ENCODE assay signal across 7 cellular contexts in the genomic region with DNA sequence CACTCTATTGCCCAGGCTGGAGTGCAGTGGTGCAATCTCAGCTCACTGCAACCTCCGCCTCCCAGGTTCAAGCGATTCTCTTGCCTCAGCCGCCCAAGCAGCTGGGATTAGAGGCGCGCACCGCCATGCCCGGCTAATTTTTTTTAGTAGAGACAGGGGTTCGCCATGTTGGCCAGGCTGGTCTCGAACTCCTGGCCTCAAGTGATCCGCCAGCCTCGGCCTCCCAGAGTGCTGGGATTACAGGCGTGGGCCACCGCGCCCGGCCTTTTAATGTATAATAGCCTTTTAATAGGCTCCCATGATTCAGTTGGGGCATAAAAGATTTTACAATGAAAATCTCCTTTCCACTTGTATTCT. TPM values are rescaled to one million over a fixed set of nuclear protein-coding genes. Genes with fewer than 3 reads are reported as not detected.
A peak's percentile ranks its signal among the peaks of the same experiment; 100 is the strongest.
DNase-seq lines count a peak whose midpoint lies in the region; ATAC-seq, FAIRE-seq and TF ChIP-seq lines count a peak whose summit lies in the region.
"Not testable (repeated sequence)": the region's sequence is repeated elsewhere in the genome, so short reads cannot be mapped to it uniquely, and the experiment has no call there.

No MANE protein-coding gene starts in this region.

- not testable (repeated sequence) for FAIRE-seq in keratinocyte (lab: Jason Lieb, UNC)

- H3K4me3 Mint-ChIP-seq in WTC11: peak overlapping the region; percentile 88
- H3K4me3 Mint-ChIP-seq in natural killer cell treated with Interleukin-12 subunit alpha and Interleukin-12 subunit beta and Interleukin-15 and Interleukin-18, amount 100 ng/mL, for 72 hours: peak overlapping the region; percentile 68

- H3K36me3 Mint-ChIP-seq in WTC11; natural killer cell treated with Interleukin-12 subunit alpha and Interleukin-12 subunit beta and Interleukin-15 and Interleukin-18, amount 100 ng/mL, for 72 hours: not testable (repeated sequence)

- not testable (repeated sequence) for H3K27me3 Mint-ChIP-seq in WTC11 (ENCODE audit: low read depth); natural killer cell treated with Interleukin-12 subunit alpha and Interleukin-12 subunit beta and Interleukin-15 and Interleukin-18, amount 100 ng/mL, for 72 hours

- not testable (repeated sequence) for H3K36me3 ChIP-seq in H7 (replicated peaks; ENCODE audit: control insufficient read depth, insufficient read depth, low read length); ascending aorta; keratinocyte (ENCODE audit: control insufficient read depth in 2 of 2, extremely low read depth in 1 of 2, insufficient read depth in 2 of 2, low read length in 2 of 2); spleen

- not testable (repeated sequence) for H3K4me1 ChIP-seq in ascending aorta
- peaks cover 25% of the 10 kb centered on the region for H3K4me1 ChIP-seq in keratinocyte (ENCODE audit: control insufficient read depth, extremely low read depth, insufficient read depth, low read length)
- H3K4me1 ChIP-seq in spleen: peaks cover 25 to 76% (median 57%) of the 10 kb centered on the region in 6 donors

- CTCF ChIA-PET in WTC11 (lab: Charles Lee): interaction anchor here (1.1 to 1.4 kb wide), 5 partner anchors 36 to 123 kb away, joined by 3 to 11 read pairs (median 6); no protein-coding TSS in a partner anchor

- peak overlapping the region; percentile 71 for H3K4me2 ChIP-seq in keratinocyte (ENCODE audit: control insufficient read depth, extremely low read depth, insufficient read depth, low read depth, low read length)

- H3K4me3 ChIP-seq in H7 (ENCODE audit: insufficient read depth, low read depth, low read length) (peak overlapping the region; percentile 45), ascending aorta (peak overlapping the region; percentile 43 to 56), epithelial cell of esophagus (ENCODE audit: low read length) (peak overlapping the region; percentile 52), keratinocyte (ENCODE audit: control insufficient read depth in 2 of 3, extremely low read depth in 1 of 3, insufficient read depth in 2 of 3, low read depth in 1 of 3, low read length in 3 of 3) (peak overlapping the region; percentile 50 to 74 (median 55)), spleen (peak overlapping the region in 5 of 8 donors; percentile 25 to 64 (median 26))

- DNase-seq in H7; WTC11 (ENCODE audit: low spot score); ascending aorta (ENCODE audit: low spot score in 2 of 2); epithelial cell of esophagus (ENCODE audit: low read depth); keratinocyte (ENCODE audit: low read depth, low spot score); natural killer cell treated with Interleukin-12 subunit alpha and Interleukin-12 subunit beta and Interleukin-15 and Interleukin-18, amount 100 ng/mL, for 72 hours (ENCODE audit: low spot score); spleen: not testable (repeated sequence)

- not testable (repeated sequence) for TF ChIP-seq POLR2A in spleen (IDR thresholded peaks at IDR 0.05)

- H4K20me1 ChIP-seq in keratinocyte (ENCODE audit: control insufficient read depth, extremely low read depth, insufficient read depth, low read length): not testable (repeated sequence)

- WGBS in spleen, 5 donors: 88 to 94% (median 93%) methylated on average over 15 of the region's 15 CpGs

- H3K27ac Mint-ChIP-seq in WTC11: peak overlapping the region; percentile 97
- peak overlapping the region; percentile 23 to 84 for H3K27ac Mint-ChIP-seq in natural killer cell treated with Interleukin-12 subunit alpha and Interleukin-12 subunit beta and Interleukin-15 and Interleukin-18, amount 100 ng/mL, for 72 hours

- H2AFZ ChIP-seq in keratinocyte (ENCODE audit: control insufficient read depth, low read length): peak overlapping the region; percentile 63

- intact Hi-C loops in ascending aorta (cut with DNase I); spleen (cut with DNase I; ENCODE audit: low total_unique reads): not testable (repeated sequence)

- H3K9me1 ChIP-seq in keratinocyte (ENCODE audit: control insufficient read depth, extremely low read depth, insufficient read depth, low read length): not testable (repeated sequence)

- peaks cover 16% of the 10 kb centered on the region for H3K4me1 Mint-ChIP-seq in WTC11
- H3K4me1 Mint-ChIP-seq in natural killer cell treated with Interleukin-12 subunit alpha and Interleukin-12 subunit beta and Interleukin-15 and Interleukin-18, amount 100 ng/mL, for 72 hours (ENCODE audit: low read depth in 2 of 2): peaks cover 39 to 43% of the 10 kb centered on the region in 2 donors

- H3K27me3 ChIP-seq in H7 (ENCODE audit: control insufficient read depth, insufficient read depth, low read length); ascending aorta; keratinocyte (ENCODE audit: control insufficient read depth, extremely low read depth, insufficient read depth, low read length); spleen (replicated peaks in 1 of 7): not testable (repeated sequence)

- not testable (repeated sequence) for ATAC-seq in WTC11; natural killer cell treated with Interleukin-12 subunit alpha and Interleukin-12 subunit beta and Interleukin-15 and Interleukin-18, amount 100 ng/mL, for 72 hours

- H3K9ac ChIP-seq in keratinocyte (ENCODE audit: control insufficient read depth, extremely low read depth, insufficient read depth, low read length): peak overlapping the region; percentile 81

- POLR2A ChIA-PET in WTC11 (lab: Charles Lee): interaction anchor here (0.7 to 2.7 kb wide), 16 partner anchors 13 to 81 kb away, joined by 3 to 32 read pairs (median 8); partner anchors contain the start of gene MYH9

- not testable (repeated sequence) for H3K79me2 ChIP-seq in keratinocyte (ENCODE audit: control insufficient read depth, insufficient read depth, low read length)

- not testable (repeated sequence) for H3K9me3 Mint-ChIP-seq in WTC11; natural killer cell treated with Interleukin-12 subunit alpha and Interleukin-12 subunit beta and Interleukin-15 and Interleukin-18, amount 100 ng/mL, for 72 hours

- dilution Hi-C loops in keratinocyte (cut with MboI; ENCODE audit: extremely low pct_ligation_motif_present, low sequenced_read_pairs): not testable (repeated sequence)

- H3K27ac ChIP-seq in ascending aorta: not testable (repeated sequence)
- H3K27ac ChIP-seq in keratinocyte (ENCODE audit: control insufficient read depth, insufficient read depth, low read length): peak overlapping the region; percentile 86
- H3K27ac ChIP-seq in spleen: peak overlapping the region; percentile 74 to 87 (median 81)

- not testable (repeated sequence) for TF ChIP-seq CTCF in WTC11 (IDR thresholded peaks at IDR 0.05); ascending aorta (IDR thresholded peaks at IDR 0.05); epithelial cell of esophagus (IDR thresholded peaks at IDR 0.05; ENCODE audit: insufficient read depth, low read depth, low read length, missing control alignments); keratinocyte (optimal IDR thresholded peaks at IDR 0.05 in 1 of 3, IDR thresholded peaks at IDR 0.05 in 1 of 3, conservative IDR thresholded peaks at IDR 0.05 in 1 of 3; ENCODE audit: extremely low read depth in 1 of 3, insufficient read depth in 2 of 3, low read length in 3 of 3)
- peak in 1 of 11 experiments; percentile 16 for TF ChIP-seq CTCF in spleen (IDR thresholded peaks at IDR 0.05 in 8 of 11, conservative IDR thresholded peaks at IDR 0.05 in 3 of 11)

- H3K9me3 ChIP-seq in ascending aorta; keratinocyte (ENCODE audit: control insufficient read depth, low read depth, low read length); spleen: not testable (repeated sequence)

TF ChIP-seq in WTC11, 78 proteins besides CTCF, POLR2A, EP300 and RAD21:
- 0 out of 2 replicates have a peak, but pooled peaks have one; percentile 10 for TF ChIP-seq ZSCAN18 (CRISPR knock-in tag; IDR thresholded peaks at IDR 0.05)
TF ChIP-seq in WTC11: peak in this region for 1; not testable (repeated sequence) for 77.

RNA-seq across cellular contexts. Expression of gene MYH9, which starts 21.8 kb away (rescaled TPM):
- 117 and 149 TPM in 2 replicates for total RNA-seq in H7 (2014; rRNA removed; shearing (Covaris generic))
- 272 to 288 TPM (median 277 TPM) in 3 replicates for total RNA-seq in WTC11 (2021)
- total RNA-seq in ascending aorta: 1,114 TPM
- 277 to 489 TPM (median 351 TPM) in 3 replicates for polyA plus RNA-seq in keratinocyte
- 526 TPM for polyA plus RNA-seq in keratinocyte (2011; ENCODE audit: low read depth)
- polyA plus RNA-seq in keratinocyte (2011; cell fraction: cytosol; rRNA removed): 357 and 388 TPM in 2 replicates
- 864 and 995 TPM in 2 replicates for polyA plus RNA-seq in keratinocyte (2011; cell fraction: nucleus; rRNA removed)
- polyA plus RNA-seq in keratinocyte (2012; ENCODE audit: low replicate concordance): 168 and 903 TPM in 2 replicates
- 752 to 1,882 TPM (median 1,066 TPM) in 3 replicates for polyA minus RNA-seq in keratinocyte
- polyA minus RNA-seq in keratinocyte (2011; cell fraction: cytosol; rRNA and poly(A)+ RNA removed): 461 TPM
- polyA minus RNA-seq in keratinocyte (2011; cell fraction: nucleus; rRNA and poly(A)+ RNA removed): 623 and 1,627 TPM in 2 replicates
- total RNA-seq in natural killer cell treated with Interleukin-12 subunit alpha and Interleukin-12 subunit beta and Interleukin-15 and Interleukin-18, amount 100 ng/mL, for 72 hours: 100 to 1,000 TPM; 623 to 642 TPM
- total RNA-seq in spleen: 1,000 to 10,000 TPM in 4 of 7 donors, 100 to 1,000 TPM in 3; 575 to 1,376 (median 1,013) TPM
- 100 to 1,000 TPM in 1 of 3 donors, 10 to 100 TPM in 2; 59.8 to 166 (median 71.1) TPM for polyA plus RNA-seq in spleen
